In the genomic region with DNA sequence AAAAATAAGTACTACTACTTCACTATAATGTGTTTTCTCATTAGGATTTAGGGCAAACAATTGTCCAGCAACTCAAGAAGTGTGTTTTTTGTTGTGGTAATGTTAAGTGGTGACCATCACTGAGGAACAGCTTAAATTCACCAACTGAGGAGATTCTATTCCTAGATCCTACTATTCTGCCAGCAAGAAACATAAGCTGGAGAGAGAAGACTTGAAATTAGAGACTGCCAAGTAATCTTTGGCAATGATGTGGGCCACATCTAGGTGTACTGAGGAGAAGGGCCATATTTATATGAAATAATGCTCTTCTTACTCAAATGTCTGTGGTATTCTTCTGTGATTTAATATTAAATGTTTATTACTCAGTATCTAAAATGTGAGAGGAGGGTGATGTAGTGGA, we compare ENCODE assay signal across 22 cellular contexts. TPM values are rescaled to one million over a fixed set of nuclear protein-coding genes. Genes with fewer than 3 reads are reported as not detected.
DNase-seq lines count a peak whose midpoint lies in the region; ATAC-seq, FAIRE-seq and TF ChIP-seq lines count a peak whose summit lies in the region.
"Had no signal": no experiment of that assay in that cellular context is flagged by ENCODE, and none has a peak within 500 bp of the region (broad histone marks: within the 10 kb centered on the region; RNA-seq: fewer than 3 reads in every experiment).

No MANE protein-coding gene starts in this region.

- H3K27ac ChIP-seq in psoas muscle, result peak overlapping the region; percentile 53
- H3K27ac ChIP-seq: 22Rv1; A549; BLaER1 treated with 17β-estradiol and CSF1 and Interleukin-3, amounts not matched to agents 10 nM and 100 nM; C4-2B had no signal

- no peaks in the 10 kb centered on the region for H3K27me3 ChIP-seq in psoas muscle (ENCODE audit: insufficient read depth in 3 of 3, low read length in 2 of 3)
- H3K27me3 ChIP-seq: BLaER1 treated with 17β-estradiol and CSF1 and Interleukin-3, amounts not matched to agents 10 nM and 100 nM had no signal

- TF ChIP-seq CTCF in psoas muscle (IDR thresholded peaks at IDR 0.05), result no peak

- H3K4me1 ChIP-seq in psoas muscle, result peaks cover 31% of the 10 kb centered on the region
- H3K4me1 ChIP-seq: A549, Caco-2 had no signal

- H3K4me3 ChIP-seq in psoas muscle, result no peak overlapping the region
- H3K4me3 ChIP-seq: A549; BLaER1 treated with 17β-estradiol and CSF1 and Interleukin-3, amounts not matched to agents 10 nM and 100 nM; GM12878 had no signal

- DNase-seq in GM12891 (ENCODE audit: insufficient read length, low spot score) (no peak), psoas muscle (no peak), superior temporal gyrus (ENCODE audit: extremely low spot score) (peak; percentile 9), EL (no peak)
- DNase-seq: AML-193; Caco-2; Calu3; CD4-positive, alpha-beta T cell; CD8-positive, alpha-beta T cell; DMS79 treated with DMSO at 0.1 percent for 48 hours; GDM1 had no signal

- no peaks in the 10 kb centered on the region for H3K9me3 ChIP-seq in psoas muscle
- H3K9me3 ChIP-seq: A549 had no signal

- peak; percentile 20 for FAIRE-seq in GM12891 (lab: Jason Lieb, UNC)
- FAIRE-seq: A549, D721Med, GM12878 had no signal

- H3K36me3 ChIP-seq in psoas muscle (ENCODE audit: insufficient read depth in 1 of 2, low read depth in 1 of 2), result no peaks in the 10 kb centered on the region
- H3K36me3 ChIP-seq: BLaER1 treated with 17β-estradiol and CSF1 and Interleukin-3, amounts not matched to agents 10 nM and 100 nM had no signal

- ATAC-seq in psoas muscle (peak; percentile 59 to 88 (median 70)), HG03045 (IDR thresholded peaks at IDR 0.05; ENCODE audit: unreplicated experiment) (no peak)
- ATAC-seq: A549; CD8-positive, alpha-beta T cell; GM12878 had no signal

- no peak for TF ChIP-seq POLR2A in GM12891 (IDR thresholded peaks at IDR 0.05; ENCODE audit: low read depth, low read length)

- intact Hi-C loops in psoas muscle (cut with DNase I), result loop anchor here in 1 of 2 donors (5.0 kb wide), 1 partner anchor 76 kb away; a partner anchor contains a TSS

TF ChIP-seq in GM12891, 5 proteins besides CTCF, POLR2A, EP300 and RAD21:
- no peak for TF ChIP-seq TAF1 (IDR thresholded peaks at IDR 0.05; ENCODE audit: low read depth, low read length)
- no peak for TF ChIP-seq POU2F2 (IDR thresholded peaks at IDR 0.05; ENCODE audit: low read depth, low read length)

RNA-seq across cellular contexts. Expression of a gene that starts 44.3 kb away (rescaled TPM):
- polyA plus RNA-seq in GM12891 (2012; ENCODE audit: low read depth, missing spikeins), result not detected
- total RNA-seq in psoas muscle, result 1 to 10 TPM in 2 of 4 donors, under 1 TPM in 2; 0.32 to 6.6 (median 1.3) TPM
- polyA plus RNA-seq in psoas muscle, result 1 to 10 TPM in 1 of 3 donors, under 1 TPM in 2; 0.08 to 1.6 (median 0.55) TPM
- total RNA-seq: A172; B cell; Caco-2; CD4-positive, alpha-beta T cell; CD8-positive, alpha-beta T cell; G401; GM12878 had no signal
- polyA plus RNA-seq: BJ had no signal
